9 cellular contexts compared by ENCODE assay signal in the genomic region with DNA sequence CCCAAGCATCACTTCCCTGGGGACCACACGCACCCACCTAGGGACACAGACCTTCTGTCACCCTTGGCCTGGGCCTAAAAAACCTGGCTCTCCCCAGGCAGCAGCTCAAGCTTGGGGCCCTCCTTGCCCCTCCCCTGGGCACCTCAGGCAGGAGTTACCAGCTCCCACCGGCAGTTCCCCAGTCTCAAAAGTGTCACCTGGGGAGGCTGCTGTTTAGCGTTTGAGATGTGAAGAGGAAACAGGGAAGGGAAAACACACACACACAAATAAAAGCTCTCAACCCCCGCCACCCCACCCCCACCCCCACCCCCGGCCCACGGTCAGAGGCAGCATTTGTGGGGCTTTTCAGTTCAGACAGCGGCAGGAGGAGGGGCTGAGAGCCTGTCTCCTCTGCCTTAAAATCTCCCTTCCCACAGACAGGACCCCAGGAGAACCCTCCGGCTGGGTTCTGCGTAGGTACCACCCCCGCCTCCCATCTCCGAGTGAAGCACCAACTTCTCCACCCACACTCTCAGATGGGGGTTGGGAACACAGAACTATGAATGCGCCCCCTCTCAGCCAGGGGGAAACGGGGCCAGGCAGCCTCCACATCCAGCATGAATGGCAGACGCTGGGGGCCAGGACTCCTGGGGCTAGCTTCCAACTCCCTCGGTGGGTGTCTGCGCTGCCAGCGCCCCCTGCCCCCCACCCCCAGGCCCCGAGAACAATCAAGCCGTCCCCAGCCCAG. TPM values are rescaled to one million over a fixed set of nuclear protein-coding genes. Genes with fewer than 3 reads are reported as not detected.
DNase-seq lines count a peak whose midpoint lies in the region; ATAC-seq, FAIRE-seq and TF ChIP-seq lines count a peak whose summit lies in the region.
"Had no signal": no experiment of that assay in that cellular context is flagged by ENCODE, and none has a peak within 500 bp of the region (broad histone marks: within the 10 kb centered on the region; RNA-seq: fewer than 3 reads in every experiment).

No MANE protein-coding gene starts in this region.

- peak overlapping the region; percentile 75 for H3K27ac Mint-ChIP-seq in mesothelial cell of epicardium

- H3K4me3 Mint-ChIP-seq in mesothelial cell of epicardium: peak overlapping the region; percentile 84

- no peaks in the 10 kb centered on the region for H3K9me3 ChIP-seq in A549

- no peak for TF ChIP-seq EP300 in A549 (IDR thresholded peaks at IDR 0.05)

- POLR2A ChIA-PET in A549 (lab: Yijun Ruan, JAX): no interaction called here

- peak overlapping the region; percentile 92 for H3K4me2 ChIP-seq in A549

- in situ Hi-C loops in GM13977 (cut with MboI; ENCODE audit: low pct_unique_long_range_greater_than_20kb, low sequenced_read_pairs, unreplicated experiment): no loop called here

- no peak for TF ChIP-seq POLR2A in A549 (IDR thresholded peaks at IDR 0.05; ENCODE audit: low read length)

- peaks cover 33% of the 10 kb centered on the region for H3K4me1 ChIP-seq in A549

- peak overlapping the region in 1 of 2 experiments; percentile 99; a peak in 3 of 6 replicates for H3K27ac ChIP-seq in A549

- ATAC-seq in A549: no peak

- TF ChIP-seq CTCF in A549 (IDR thresholded peaks at IDR 0.05) (no peak), GM13977 (IDR thresholded peaks at IDR 0.05; ENCODE audit: extremely low read depth, insufficient read depth, missing control alignments) (no peak), mesothelial cell of epicardium (IDR thresholded peaks at IDR 0.05; ENCODE audit: unreplicated experiment) (no peak)

- H3K27me3 Mint-ChIP-seq in mesothelial cell of epicardium (ENCODE audit: low read depth): no peaks in the 10 kb centered on the region

- H3K4me1 Mint-ChIP-seq in mesothelial cell of epicardium: peaks cover 48% of the 10 kb centered on the region

- TF ChIP-seq RAD21 in A549 (conservative IDR thresholded peaks at IDR 0.05 in 1 of 2, IDR thresholded peaks at IDR 0.05 in 1 of 2): no peak

- DNase-seq in A549 (ENCODE audit: low read depth in 1 of 2, low spot score in 1 of 2) (no peak), GM13977 (ENCODE audit: low spot score) (peak; percentile 58), astrocyte of the hippocampus (ENCODE audit: low read depth, low spot score) (peak; percentile 57), mesothelial cell of epicardium (ENCODE audit: low spot score in 2 of 2, unreplicated experiment in 2 of 2) (no peak), NCI-H1930 (lab: John Stamatoyannopoulos, UW) (no peak), H4 (ENCODE audit: low spot score) (no peak)
- DNase-seq in stimulated activated naive CD4-positive, alpha-beta T cell (lab: John Stamatoyannopoulos, UW): no peak
- DNase-seq in stimulated activated CD4-positive, alpha-beta T cell treated with anti-CD3 and anti-CD28 coated beads, Interleukin-2, amount 100 ng/mL, for 48 hours: no peak

- peaks cover 2% of the 10 kb centered on the region for H3K9me3 Mint-ChIP-seq in mesothelial cell of epicardium

- 51% methylated on average over 16 of the region's 19 CpGs for WGBS in A549 (ENCODE audit: missing lambda C conversion rate)

- no peak overlapping the region for H3K4me3 ChIP-seq in A549

- peaks cover 2% of the 10 kb centered on the region for H3K36me3 Mint-ChIP-seq in mesothelial cell of epicardium

- CTCF ChIA-PET in A549 (lab: Yijun Ruan, JAX): interaction anchor here (1.2 to 2.3 kb wide), 3 partner anchors 27 to 200 kb away, joined by 3 to 6 read pairs (median 3); no protein-coding TSS in a partner anchor

- FAIRE-seq in A549 (lab: Jason Lieb, UNC): no peak
- FAIRE-seq: colon had no signal

TF ChIP-seq in A549, 52 proteins besides CTCF, POLR2A, EP300 and RAD21:
- TF ChIP-seq, protein P1, sequence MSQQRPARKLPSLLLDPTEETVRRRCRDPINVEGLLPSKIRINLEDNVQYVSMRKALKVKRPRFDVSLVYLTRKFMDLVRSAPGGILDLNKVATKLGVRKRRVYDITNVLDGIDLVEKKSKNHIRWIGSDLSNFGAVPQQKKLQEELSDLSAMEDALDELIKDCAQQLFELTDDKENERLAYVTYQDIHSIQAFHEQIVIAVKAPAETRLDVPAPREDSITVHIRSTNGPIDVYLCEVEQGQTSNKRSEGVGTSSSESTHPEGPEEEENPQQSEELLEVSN (IDR thresholded peaks at IDR 0.05; ENCODE audit: borderline replicate concordance, low read depth): no peak
- TF ChIP-seq RNF2 (IDR thresholded peaks at IDR 0.05; ENCODE audit: borderline replicate concordance, low read depth): no peak
- TF ChIP-seq MAZ (IDR thresholded peaks at IDR 0.05; ENCODE audit: borderline replicate concordance, low read depth, low read length): no peak
- TF ChIP-seq PHF8 (IDR thresholded peaks at IDR 0.05; ENCODE audit: borderline replicate concordance, low read depth): no peak

RNA-seq across cellular contexts. Expression of gene NCOR2, which starts 3.0 kb away (rescaled TPM):
- polyA plus RNA-seq in A549 (2011; rRNA removed) (14.1 and 19.3 TPM in 2 replicates), A549 (2017; fragmentation: RNase III; extraction: RNeasy Plus Mini Kit Qiagen cat#74134 plus additional on column Dnase treatment) (151 to 170 TPM (median 160 TPM) in 3 replicates)
- 40.4 and 55.7 TPM in 2 replicates for polyA plus RNA-seq in A549 (2012; cell fraction: cytosol; rRNA removed)
- 206 and 232 TPM in 2 replicates for polyA plus RNA-seq in A549 (2012; cell fraction: nucleus; rRNA removed)
- polyA minus RNA-seq in A549 (2011; rRNA and poly(A)+ RNA removed): 39.9 and 51.1 TPM in 2 replicates
- total RNA-seq in mesothelial cell of epicardium: 316 to 336 TPM (median 331 TPM) in 3 replicates
- 17.9 and 21.5 TPM in 2 replicates for total RNA-seq in H4 (2014; rRNA removed; shearing (Covaris generic))

Comparison
In these comparisons a context has a peak if more than half of its experiments do, and no peak if none do; other contexts are left out.
1. DNase-seq: peak in GM13977 (single experiment) and astrocyte of the hippocampus (single experiment); none in A549 (0 of 2), mesothelial cell of epicardium (0 of 2), stimulated activated naive CD4-positive, alpha-beta T cell (0 of 6), stimulated activated CD4-positive, alpha-beta T cell treated with anti-CD3 and anti-CD28 coated beads, Interleukin-2, amount 100 ng/mL, for 48 hours (0 of 2), NCI-H1930 (0 of 2) and H4 (single experiment).
2. RNA of gene NCOR2, which starts 3.0 kb away (total RNA-seq): 316 to 336 TPM in mesothelial cell of epicardium; 17.9 to 21.5 TPM in H4; every median in the first group is over 10 times any median in the second.